8 cellular contexts compared by ENCODE assay signal in genomic region chr5:77973253-77973609, GRCh38.
DNase-seq lines count a peak whose midpoint lies in the region; ATAC-seq and TF ChIP-seq lines count a peak whose summit lies in the region.

No MANE protein-coding gene starts in this region.

- no peak overlapping the region for H4K8ac ChIP-seq in neuronal stem cell (ENCODE audit: low read depth, low read length)

- no peak overlapping the region for H2BK120ac ChIP-seq in neuronal stem cell (ENCODE audit: low read depth, low read length)

- H3K4me3 ChIP-seq in RWPE2 (ENCODE audit: severe bottlenecking), result peak overlapping the region; percentile 6
- H3K4me3 ChIP-seq in neuronal stem cell (ENCODE audit: low read length in 2 of 2), result no peak overlapping the region
- no peak overlapping the region for H3K4me3 ChIP-seq in ovary

- H3K18ac ChIP-seq in neuronal stem cell (ENCODE audit: low read length), result no peak overlapping the region

- no peak overlapping the region for H2BK15ac ChIP-seq in neuronal stem cell (ENCODE audit: low read length)

- no peak overlapping the region for H3K27ac ChIP-seq in RWPE2 (ENCODE audit: poor library complexity, severe bottlenecking)
- no peak overlapping the region for H3K27ac ChIP-seq in neuronal stem cell (replicated peaks; ENCODE audit: low read length)
- H3K27ac ChIP-seq in ovary, result no peak overlapping the region

- no peak overlapping the region for H2BK5ac ChIP-seq in neuronal stem cell (ENCODE audit: low read length)

- H3K4me2 ChIP-seq in neuronal stem cell (ENCODE audit: insufficient read depth, low read length, poor library complexity, severe bottlenecking), result peak overlapping the region; percentile 82

- no peak overlapping the region for H3K14ac ChIP-seq in neuronal stem cell (ENCODE audit: low read length)

- no peak for TF ChIP-seq EP300 in ovary (IDR thresholded peaks at IDR 0.05)

- H2BK12ac ChIP-seq in neuronal stem cell (ENCODE audit: low read length), result no peak overlapping the region

- no peak overlapping the region for H3K4ac ChIP-seq in neuronal stem cell (ENCODE audit: low read length)

- H3K79me1 ChIP-seq in neuronal stem cell (ENCODE audit: low read depth, low read length), result no peaks in the 10 kb centered on the region

- H3K9ac ChIP-seq in ES-I3 (ENCODE audit: low read depth, low read length) (peak overlapping the region; percentile 50; the same call in 1 of the 2 replicates), neuronal stem cell (ENCODE audit: low read depth, low read length, poor library complexity) (no peak overlapping the region)

- TF ChIP-seq POLR2A in erythroblast (IDR thresholded peaks at IDR 0.05; ENCODE audit: low read length) (no peak), ovary (IDR thresholded peaks at IDR 0.05) (no peak)

- H3K4me1 ChIP-seq in ES-I3 (ENCODE audit: insufficient read depth, low read length) (0 out of 2 replicates have a peak, but pooled peaks cover 3% of the 10 kb centered on the region), RWPE2 (ENCODE audit: insufficient read depth, poor library complexity, severe bottlenecking) (peaks cover 4% of the 10 kb centered on the region), neuronal stem cell (ENCODE audit: control insufficient read depth in 2 of 2, insufficient read depth in 1 of 2, low read depth in 1 of 2, low read length in 2 of 2) (peaks cover 0 to 6% of the 10 kb centered on the region in 2 donors), ovary (ENCODE audit: insufficient read depth) (peaks cover 3% of the 10 kb centered on the region)

- H3K36me3 ChIP-seq in ES-I3 (ENCODE audit: insufficient read depth, low read length) (no peaks in the 10 kb centered on the region), RWPE2 (ENCODE audit: low read depth) (no peaks in the 10 kb centered on the region), neuronal stem cell (replicated peaks in 1 of 2; ENCODE audit: control insufficient read depth in 2 of 2, insufficient read depth in 2 of 2, low read length in 2 of 2) (no peaks in the 10 kb centered on the region), ovary (no peaks in the 10 kb centered on the region)

- WGBS in neuronal stem cell (ENCODE audit: extremely low coverage in 2 of 2, insufficient read length in 2 of 2, insufficient replicate concordance in 1 of 2), 2 donors, result no CpG with 5 or more reads among the region's 19 CpGs
- 22 to 33% (median 23%) methylated on average over 19 of the region's 19 CpGs for WGBS in ovary, 3 donors

- TF ChIP-seq CTCF in RWPE2 (IDR thresholded peaks at IDR 0.05; ENCODE audit: poor library complexity, severe bottlenecking), result peak; percentile 20
- no peak for TF ChIP-seq CTCF in ovary (IDR thresholded peaks at IDR 0.05)

- DNase-seq in RWPE2 (ENCODE audit: low spot score) (no peak), erythroblast (lab: John Stamatoyannopoulos, UW) (peak; percentile 11 to 13), neuronal stem cell (ENCODE audit: low spot score) (no peak), ovary (no peak)

- H3K9me3 ChIP-seq in ES-I3 (ENCODE audit: control insufficient read depth, insufficient read depth, low read length) (no peaks in the 10 kb centered on the region), RWPE2 (ENCODE audit: severe bottlenecking) (no peaks in the 10 kb centered on the region), neuronal stem cell (replicated peaks in 1 of 2; ENCODE audit: control insufficient read depth in 2 of 2, insufficient read depth in 1 of 2, low read depth in 1 of 2, low read length in 2 of 2) (no peaks in the 10 kb centered on the region), ovary (no peaks in the 10 kb centered on the region)

- H2AK5ac ChIP-seq in neuronal stem cell (ENCODE audit: low read depth, low read length), result no peak overlapping the region

- ATAC-seq in RWPE2 (ENCODE audit: low read depth) (peak; percentile 66), GM21737 (IDR thresholded peaks at IDR 0.05; ENCODE audit: unreplicated experiment) (no peak), SK-N-SH treated with all-trans-retinoic acid at 6 μM for 48 hours (no peak), HG02678 (IDR thresholded peaks at IDR 0.05; ENCODE audit: unreplicated experiment) (no peak)

- no peak overlapping the region for H3K23ac ChIP-seq in neuronal stem cell (ENCODE audit: low read depth, low read length, poor library complexity)

- no peak overlapping the region for H4K91ac ChIP-seq in neuronal stem cell (ENCODE audit: low read depth, low read length, poor library complexity)

- H3K27me3 ChIP-seq in RWPE2 (ENCODE audit: insufficient read depth, poor library complexity, severe bottlenecking) (peaks cover 40% of the 10 kb centered on the region), neuronal stem cell (ENCODE audit: control insufficient read depth in 3 of 3, insufficient read depth in 3 of 3, low read depth in 1 of 3, low read length in 3 of 3) (peaks cover 0 to 90% (median 31%) of the 10 kb centered on the region in 3 experiments), ovary (no peaks in the 10 kb centered on the region)

- no peak overlapping the region for H2AFZ ChIP-seq in neuronal stem cell (ENCODE audit: low read length)

- intact Hi-C loops in ovary (cut with DNase I), result no loop called here

TF ChIP-seq in SK-N-SH treated with all-trans-retinoic acid at 6 μM for 48 hours, 23 proteins besides CTCF, POLR2A, EP300 and RAD21:
- TF ChIP-seq POU6F1 (CRISPR knock-in tag; IDR thresholded peaks at IDR 0.05; ENCODE audit: borderline replicate concordance, low read depth), result no peak

Comparison
In these comparisons a context has a peak if more than half of its experiments do, and no peak if none do; other contexts are left out.
1. DNase-seq: peak in erythroblast (2 of 2); none in RWPE2 (single experiment), neuronal stem cell (single experiment) and ovary (0 of 5).